Comparison of ENCODE assay signal across 34 cellular contexts in the genomic region with DNA sequence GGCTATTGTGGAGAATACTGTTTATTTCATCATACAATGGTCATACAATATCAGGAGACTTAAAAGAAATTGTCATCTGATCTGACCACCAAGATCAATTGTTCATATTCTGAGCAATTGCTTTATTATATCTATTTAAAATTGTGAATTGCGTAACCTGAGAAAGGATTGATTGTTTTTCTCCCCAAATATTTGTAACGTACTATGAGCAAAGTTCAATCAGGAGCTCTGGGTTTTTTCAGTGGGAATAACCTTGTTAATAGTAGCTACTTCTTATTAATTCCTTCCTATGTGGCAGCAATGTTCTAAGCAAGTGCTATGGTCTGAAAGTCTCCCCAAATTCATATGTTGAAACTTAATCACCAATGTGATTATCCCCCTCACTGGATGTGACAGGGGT.
"Had no signal": no experiment of that assay in that cellular context is flagged by ENCODE, and none has a peak within 500 bp of the region (broad histone marks: within the 10 kb centered on the region; RNA-seq: fewer than 3 reads in every experiment).

No MANE protein-coding gene starts in this region.

- H3K36me3 ChIP-seq: adrenal gland, ascending aorta, brain microvascular endothelial cell, breast epithelium, cardiac muscle cell had no signal

- H3K9me3 ChIP-seq: adrenal gland, ascending aorta, body of pancreas had no signal

- H3K4me3 ChIP-seq: adrenal gland, ascending aorta, body of pancreas, breast epithelium, cardiac muscle cell had no signal

- H3K27me3 ChIP-seq: adrenal gland, ascending aorta, body of pancreas, brain microvascular endothelial cell, breast epithelium, cardiac muscle cell had no signal

- H3K27ac ChIP-seq: adrenal gland, ascending aorta, body of pancreas, brain microvascular endothelial cell, breast epithelium, cardiac muscle cell had no signal

- FAIRE-seq: astrocyte, bronchial epithelial cell had no signal

- ATAC-seq: activated naive CD4-positive, alpha-beta T cell treated with anti-CD3 and anti-CD28 coated beads, Interleukin-2, amount 50 U/mL, for 72 hours; activated naive CD8-positive, alpha-beta T cell treated with anti-CD3 and anti-CD28 coated beads, Interleukin-2, amount 50 U/mL, for 24 hours; activated T-cell treated with anti-CD3 and anti-CD28 coated beads, Interleukin-2, amount 50 U/mL, for 4 hours; activated T-cell treated with anti-CD3 and anti-CD28 coated beads, Interleukin-2, amount 50 U/mL, for 72 hours; activated T-helper 17 cell treated with anti-CD3 and anti-CD28 coated beads, Interleukin-2, amount 50 U/mL, for 72 hours; body of pancreas had no signal

- DNase-seq: activated effector memory CD4-positive, alpha-beta T cell treated with anti-CD3 and anti-CD28 coated beads, Interleukin-2, amount 50 U/mL, for 16 hours; activated effector memory CD4-positive, alpha-beta T cell treated with Interleukin-2 at 50 U/mL for 16 hours; activated gamma-delta T cell; activated gamma-delta T cell treated with Interleukin-2 at 50 U/mL for 16 hours; activated naive CD4-positive, alpha-beta T cell; activated naive CD4-positive, alpha-beta T cell treated with anti-CD3 and anti-CD28 coated beads for 36 hours; activated naive CD4-positive, alpha-beta T cell treated with anti-CD3 and anti-CD28 coated beads, Interleukin-2, amount 10 ng/mL, durations not matched to agents 7 days and 5 days; activated naive CD4-positive, alpha-beta T cell treated with anti-CD3 and anti-CD28 coated beads, Interleukin-2, amount 50 U/mL, for 16 hours; activated naive CD4-positive, alpha-beta T cell treated with Interleukin-2 at 50 U/mL for 16 hours; activated naive CD8-positive, alpha-beta T cell treated with anti-CD3 and anti-CD28 coated beads for 36 hours; activated naive CD8-positive, alpha-beta T cell treated with anti-CD3 and anti-CD28 coated beads, Interleukin-2, amount 10 ng/mL, durations not matched to agents 7 days and 5 days; activated naive CD8-positive, alpha-beta T cell treated with anti-CD3 and anti-CD28 coated beads, Interleukin-2, amount 50 U/mL, for 24 hours; activated T-cell treated with anti-CD3 and anti-CD28 coated beads, Interleukin-2, amount 50 U/mL, for 1 hour; activated T-cell treated with anti-CD3 and anti-CD28 coated beads, Interleukin-2, amount 50 U/mL, for 24 hours; activated T-cell treated with anti-CD3 and anti-CD28 coated beads, Interleukin-2, amount 50 U/mL, for 4 hours; activated T-cell treated with anti-CD3 and anti-CD28 coated beads, Interleukin-2, amount 50 U/mL, for 48 hours; activated T-cell treated with anti-CD3 and anti-CD28 coated beads, Interleukin-2, amount 50 U/mL, for 72 hours; adrenal gland; amniotic stem cell; amygdala; anterior cingulate cortex; aorta; body of pancreas; brain microvascular endothelial cell; caudate nucleus; central memory CD4-positive, alpha-beta T cell; cerebellar nuclear complex had no signal

- H3K4me1 ChIP-seq: adrenal gland, ascending aorta, body of pancreas, breast epithelium had no signal
